1 cellular context compared by ENCODE assay signal in genomic region chr7:94700926-94701554, GRCh38.
TF ChIP-seq lines count a peak whose summit lies in the region.

No MANE protein-coding gene starts in this region.

TF ChIP-seq in A549, 52 proteins besides CTCF, POLR2A, EP300 and RAD21 (continued from another document):
- TF ChIP-seq ATOH8 (CRISPR knock-in tag; IDR thresholded peaks at IDR 0.05; ENCODE audit: low read depth) (no peak), KDM1A (IDR thresholded peaks at IDR 0.05; ENCODE audit: low read depth) (no peak), BHLHE40 (IDR thresholded peaks at IDR 0.05; ENCODE audit: low read depth, low read length) (no peak), MAFK (IDR thresholded peaks at IDR 0.05; ENCODE audit: partially characterized antibody) (no peak), CHD4 (IDR thresholded peaks at IDR 0.05; ENCODE audit: borderline replicate concordance) (no peak), HOXB13 (CRISPR knock-in tag; IDR thresholded peaks at IDR 0.05; ENCODE audit: low read depth) (no peak), PHF8 (IDR thresholded peaks at IDR 0.05; ENCODE audit: borderline replicate concordance, low read depth) (no peak), MAX (IDR thresholded peaks at IDR 0.05) (no peak), REST (IDR thresholded peaks at IDR 0.05) (no peak), HOXA7 (CRISPR knock-in tag; IDR thresholded peaks at IDR 0.05) (no peak), NFE2L2 (conservative IDR thresholded peaks at IDR 0.05; ENCODE audit: low read length) (no peak), ELK1 (IDR thresholded peaks at IDR 0.05; ENCODE audit: low read depth, low read length) (no peak), MYC (IDR thresholded peaks at IDR 0.05; ENCODE audit: borderline replicate concordance, low read length) (no peak), SMC3 (IDR thresholded peaks at IDR 0.05) (no peak), CBX2 (IDR thresholded peaks at IDR 0.05; ENCODE audit: borderline replicate concordance, low read depth) (no peak), NR3C1 (IDR thresholded peaks at IDR 0.05) (no peak), CBX8 (IDR thresholded peaks at IDR 0.05) (no peak)
